In genomic region chr12:114790276-114790675, GRCh38 we compare ENCODE assay signal across 3 cellular contexts.
"Had no signal": no experiment of that assay in that cellular context is flagged by ENCODE, and none has a peak within 500 bp of the region (broad histone marks: within the 10 kb centered on the region; RNA-seq: fewer than 3 reads in every experiment).

No MANE protein-coding gene starts in this region.

- ATAC-seq: GM12878 had no signal

- H3K4me3 ChIP-seq: GM12878 had no signal

- DNase-seq: GDM1, GF-D8 had no signal
